Comparison of ENCODE assay signal across 1 cellular context in genomic region chr9:125549465-125550215, GRCh38.
TF ChIP-seq lines count a peak whose summit lies in the region.

No MANE protein-coding gene starts in this region.

TF ChIP-seq in HepG2, 621 proteins besides CTCF, POLR2A, EP300 and RAD21 (continued from another document and continues in another):
- TF ChIP-seq ZNF710 (CRISPR knock-in tag; IDR thresholded peaks at IDR 0.05; ENCODE audit: borderline replicate concordance) (0 out of 2 replicates have a peak, but pooled peaks have one; percentile 25), ZNF230 (CRISPR knock-in tag; IDR thresholded peaks at IDR 0.05) (no peak), GABPB1 (CRISPR knock-in tag; IDR thresholded peaks at IDR 0.05) (no peak), ZNF713 (CRISPR knock-in tag; IDR thresholded peaks at IDR 0.05) (no peak), ZNF17 (CRISPR knock-in tag; IDR thresholded peaks at IDR 0.05) (no peak), TSC22D2 (CRISPR knock-in tag; IDR thresholded peaks at IDR 0.05; ENCODE audit: borderline replicate concordance) (no peak), ZNF383 (CRISPR knock-in tag; IDR thresholded peaks at IDR 0.05; ENCODE audit: borderline replicate concordance) (no peak), ARID5B (CRISPR knock-in tag; IDR thresholded peaks at IDR 0.05) (peak; percentile 74), HMGA1 (CRISPR knock-in tag; conservative IDR thresholded peaks at IDR 0.05) (no peak), PHF21A (CRISPR knock-in tag; IDR thresholded peaks at IDR 0.05) (peak; percentile 27; the same call in 1 of the 2 replicates), ZFY (CRISPR knock-in tag; IDR thresholded peaks at IDR 0.05) (no peak), CREB3 (CRISPR knock-in tag; IDR thresholded peaks at IDR 0.05) (no peak), SALL1 (CRISPR knock-in tag; IDR thresholded peaks at IDR 0.05) (peak; percentile 42; the same call in 1 of the 2 replicates), RXRB (CRISPR knock-in tag; IDR thresholded peaks at IDR 0.05; ENCODE audit: borderline replicate concordance) (peak; percentile 31; the same call in 1 of the 2 replicates), ZNF3 (CRISPR knock-in tag; IDR thresholded peaks at IDR 0.05) (no peak), TERF1 (CRISPR knock-in tag; IDR thresholded peaks at IDR 0.05) (no peak), NFATC3 (CRISPR knock-in tag; IDR thresholded peaks at IDR 0.05) (no peak), CEBPZ (IDR thresholded peaks at IDR 0.05; ENCODE audit: low read length) (no peak), ELF1 (CRISPR knock-in tag; IDR thresholded peaks at IDR 0.05) (no peak), ZNF468 (CRISPR knock-in tag; IDR thresholded peaks at IDR 0.05) (no peak), TRIM22 (IDR thresholded peaks at IDR 0.05) (no peak), ZNF597 (CRISPR knock-in tag; IDR thresholded peaks at IDR 0.05) (no peak), ZNF780A (CRISPR knock-in tag; IDR thresholded peaks at IDR 0.05) (no peak), TFAP4 (IDR thresholded peaks at IDR 0.05; ENCODE audit: borderline replicate concordance, low read depth) (no peak), ZNF24 (IDR thresholded peaks at IDR 0.05) (no peak), KDM5A (IDR thresholded peaks at IDR 0.05; ENCODE audit: borderline replicate concordance, low read length) (no peak), RNF2 (conservative IDR thresholded peaks at IDR 0.05; ENCODE audit: low read depth) (no peak), ZNF652 (CRISPR knock-in tag; IDR thresholded peaks at IDR 0.05; ENCODE audit: borderline replicate concordance, low read depth) (no peak), ZSCAN21 (CRISPR knock-in tag; IDR thresholded peaks at IDR 0.05; ENCODE audit: borderline replicate concordance) (no peak), ZNF326 (CRISPR knock-in tag; IDR thresholded peaks at IDR 0.05; ENCODE audit: borderline replicate concordance) (no peak), CENPX (CRISPR knock-in tag; IDR thresholded peaks at IDR 0.05) (no peak), ZNF691 (CRISPR knock-in tag; IDR thresholded peaks at IDR 0.05; ENCODE audit: borderline replicate concordance, low read depth) (no peak), SOX5 (CRISPR knock-in tag; IDR thresholded peaks at IDR 0.05; ENCODE audit: borderline replicate concordance) (peak; percentile 24; the same call in 1 of the 2 replicates), ZNF362 (CRISPR knock-in tag; IDR thresholded peaks at IDR 0.05; ENCODE audit: borderline replicate concordance) (peak; percentile 89), GABPA (IDR thresholded peaks at IDR 0.05; ENCODE audit: low read depth, low read length) (no peak), GABPA (CRISPR knock-in tag; IDR thresholded peaks at IDR 0.05; ENCODE audit: low read depth) (no peak), ZKSCAN1 (IDR thresholded peaks at IDR 0.05; ENCODE audit: low read length) (no peak), ZNF562 (CRISPR knock-in tag; IDR thresholded peaks at IDR 0.05; ENCODE audit: borderline replicate concordance) (no peak), FOSL2 (CRISPR knock-in tag; IDR thresholded peaks at IDR 0.05) (no peak), HNRNPK (IDR thresholded peaks at IDR 0.05; ENCODE audit: low read depth, low read length, poor library complexity, severe bottlenecking) (no peak), MED8 (CRISPR knock-in tag; IDR thresholded peaks at IDR 0.05; ENCODE audit: insufficient replicate concordance) (no peak), ASH2L (IDR thresholded peaks at IDR 0.05; ENCODE audit: insufficient read length, low read depth, low read length) (no peak), GATAD2A (CRISPR knock-in tag; IDR thresholded peaks at IDR 0.05) (peak; percentile 33; the same call in 1 of the 2 replicates), DBP (CRISPR knock-in tag; IDR thresholded peaks at IDR 0.05; ENCODE audit: not compliant biosample characterization) (no peak), RCOR2 (CRISPR knock-in tag; IDR thresholded peaks at IDR 0.05) (peak; percentile 47; the same call in 1 of the 2 replicates), HOXA7 (CRISPR knock-in tag; IDR thresholded peaks at IDR 0.05) (no peak), HMG20A (CRISPR knock-in tag; IDR thresholded peaks at IDR 0.05; ENCODE audit: borderline replicate concordance) (peak; percentile 17; the same call in 1 of the 2 replicates), ZNF724P (CRISPR knock-in tag; IDR thresholded peaks at IDR 0.05; ENCODE audit: borderline replicate concordance) (no peak)
